26 cellular contexts compared by ENCODE assay signal in the genomic region with DNA sequence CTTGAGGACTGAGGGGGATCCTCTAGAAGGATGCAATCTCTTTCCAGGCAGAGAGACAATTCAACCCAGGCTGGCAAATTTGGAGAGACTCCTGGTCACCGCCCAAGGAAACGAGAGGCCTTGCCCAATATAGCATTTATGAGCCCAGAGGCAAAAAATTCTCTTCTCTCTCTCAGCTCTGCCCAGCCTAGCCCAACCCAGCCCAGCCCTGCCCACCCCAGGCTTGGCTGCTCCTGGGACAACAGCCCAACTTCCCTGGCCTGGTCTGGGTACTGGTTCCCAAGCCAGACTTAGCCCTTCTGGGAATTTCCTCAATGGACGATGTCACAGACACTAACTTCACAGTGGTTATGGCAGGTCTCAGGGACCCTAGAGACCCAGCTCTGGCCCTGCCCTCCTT.
"Had no signal": no experiment of that assay in that cellular context is flagged by ENCODE, and none has a peak within 500 bp of the region (broad histone marks: within the 10 kb centered on the region; RNA-seq: fewer than 3 reads in every experiment).

No MANE protein-coding gene starts in this region.

- H3K4me3 ChIP-seq: coronary artery, esophagus muscularis mucosa, psoas muscle, right atrium auricular region, thoracic aorta had no signal

- H3K4me1 ChIP-seq: esophagus muscularis mucosa, parathyroid adenoma, psoas muscle, right atrium auricular region had no signal

- H3K9me3 Mint-ChIP-seq: activated T-cell treated with anti-CD3 and anti-CD28 coated beads, Interleukin-2, amount 50 U/mL, for 4 hours; memory B cell had no signal

- H3K27ac Mint-ChIP-seq: activated T-helper 17 cell treated with anti-CD3 and anti-CD28 coated beads, Interleukin-2, amount 50 U/mL, for 72 hours; memory B cell; naive thymus-derived CD4-positive, alpha-beta T cell; T-helper 17 cell had no signal

- H3K27me3 ChIP-seq: esophagus muscularis mucosa, right atrium auricular region had no signal

- H3K4me3 Mint-ChIP-seq: activated T-cell treated with anti-CD3 and anti-CD28 coated beads, Interleukin-2, amount 50 U/mL, for 4 hours; activated T-helper 17 cell treated with anti-CD3 and anti-CD28 coated beads, Interleukin-2, amount 50 U/mL, for 72 hours; memory B cell; naive thymus-derived CD4-positive, alpha-beta T cell; T-helper 17 cell had no signal

- H3K27ac ChIP-seq: brain microvascular endothelial cell, coronary artery, esophagus muscularis mucosa, parathyroid adenoma, psoas muscle, right atrium auricular region, thoracic aorta, WERI-Rb-1 had no signal

- H3K9ac ChIP-seq: parathyroid adenoma had no signal

- H3K36me3 Mint-ChIP-seq: memory B cell; naive thymus-derived CD4-positive, alpha-beta T cell had no signal

- H3K4me1 Mint-ChIP-seq: activated T-helper 17 cell treated with anti-CD3 and anti-CD28 coated beads, Interleukin-2, amount 50 U/mL, for 72 hours; memory B cell had no signal

- DNase-seq: activated CD4-positive, alpha-beta T cell treated with anti-CD3 and anti-CD28 coated beads for 48 hours; activated CD4-positive, alpha-beta T cell treated with anti-CD3 and anti-CD28 coated beads, Interleukin-2, amount 50 U/mL, for 48 hours; activated gamma-delta T cell treated with Interleukin-2 at 50 U/mL for 16 hours; activated naive CD4-positive, alpha-beta T cell treated with anti-CD3 and anti-CD28 coated beads, Interleukin-2, amount 50 U/mL, for 16 hours; activated T-cell treated with anti-CD3 and anti-CD28 coated beads, Interleukin-2, amount 50 U/mL, for 4 hours; amniotic stem cell; brain microvascular endothelial cell; glutamatergic neuron; left cardiac atrium; midbrain; psoas muscle; stimulated activated CD4-positive, alpha-beta T cell treated with anti-CD3 and anti-CD28 coated beads, Interleukin-12 subunit alpha, Interleukin-12 subunit beta, amount 100 ng/mL, for 4 hours; stimulated activated CD4-positive, alpha-beta T cell treated with anti-CD3 and anti-CD28 coated beads, Interleukin-4, amount 100 ng/mL, for 1 hour; stimulated activated naive CD8-positive, alpha-beta T cell treated with anti-CD3 and anti-CD28 coated beads, Interleukin-15, Interleukin-2, amounts not matched to agents 100 U/mL and 50 U/mL, for 24 hours; T-helper 17 cell; T1000; trophoblast cell; WERI-Rb-1 had no signal

- H3K36me3 ChIP-seq: brain microvascular endothelial cell, esophagus muscularis mucosa, right atrium auricular region, thoracic aorta, WERI-Rb-1 had no signal

- H3K9me3 ChIP-seq: esophagus muscularis mucosa, psoas muscle, right atrium auricular region, thoracic aorta had no signal

- H2AFZ ChIP-seq: parathyroid adenoma had no signal
